8 cellular contexts compared by ENCODE assay signal in genomic region chr16:57815987-57816745, GRCh38. TPM values are rescaled to one million over a fixed set of nuclear protein-coding genes. Genes with fewer than 3 reads are reported as not detected.
DNase-seq lines count a peak whose midpoint lies in the region; ATAC-seq and TF ChIP-seq lines count a peak whose summit lies in the region.

No MANE protein-coding gene starts in this region.

- H3K27ac ChIP-seq in PC-3 (ENCODE audit: low read length) (peak overlapping the region; percentile 86), ascending aorta (peak overlapping the region; percentile 87 to 92), right cardiac atrium (ENCODE audit: low read length) (peak overlapping the region; percentile 39), Karpas-422 (ENCODE audit: low read length) (no peak overlapping the region)

- H3K9me2 ChIP-seq in PC-3 (replicated peaks; ENCODE audit: low read length) (no peaks in the 10 kb centered on the region), Karpas-422 (replicated peaks; ENCODE audit: insufficient read depth, low read length) (no peaks in the 10 kb centered on the region)

- H3K4me2 ChIP-seq in PC-3 (ENCODE audit: low read length) (peak overlapping the region; percentile 67), Karpas-422 (ENCODE audit: low read depth, low read length, poor library complexity, severe bottlenecking) (no peak overlapping the region)

- intact Hi-C loops in PC-3 (cut with micrococcal nuclease) (loop anchor here (1.0 kb wide), 1 partner anchor 8 kb away; no protein-coding TSS in a partner anchor), ascending aorta (cut with DNase I) (loop anchor here (1.0 to 10.0 kb wide), 4 partner anchors 13 to 341 kb away; partner anchors contain the start of gene KIFC3), right cardiac atrium (cut with DNase I) (no loop called here)

- H3K9me3 ChIP-seq in PC-3 (ENCODE audit: low read length) (no peaks in the 10 kb centered on the region), ascending aorta (no peaks in the 10 kb centered on the region), right cardiac atrium (ENCODE audit: control insufficient read depth, low read length) (no peaks in the 10 kb centered on the region), Karpas-422 (ENCODE audit: low read length) (no peaks in the 10 kb centered on the region)

- H3K36me3 ChIP-seq in PC-3 (ENCODE audit: low read depth, low read length) (no peaks in the 10 kb centered on the region), ascending aorta (no peaks in the 10 kb centered on the region), Karpas-422 (ENCODE audit: insufficient read depth, low read length) (no peaks in the 10 kb centered on the region)

- no peak overlapping the region for H3K4me3 ChIP-seq in PC-3 (ENCODE audit: low read length)
- H3K4me3 ChIP-seq in ascending aorta: no peak overlapping the region
- H3K4me3 ChIP-seq in right cardiac atrium (ENCODE audit: low read length): no peak overlapping the region
- no peak overlapping the region for H3K4me3 ChIP-seq in retinal pigment epithelial cell (ENCODE audit: low read length)
- no peak overlapping the region for H3K4me3 ChIP-seq in Karpas-422 (ENCODE audit: low read length)

- WGBS in right cardiac atrium: 17% methylated on average over 16 of the region's 16 CpGs

- no TSS peak for BruUV-seq in PC-3 (replicated peaks; lab: Mats Ljungman, UMichigan)

- H2AFZ ChIP-seq in PC-3 (ENCODE audit: low read length) (peak overlapping the region; percentile 63; the same call in 1 of the 2 replicates), Karpas-422 (ENCODE audit: low read length) (no peak overlapping the region)

- no peaks in the 10 kb centered on the region for H4K20me1 ChIP-seq in PC-3 (ENCODE audit: low read length)
- H4K20me1 ChIP-seq in Karpas-422 (ENCODE audit: insufficient read depth, low read depth, low read length): no peaks in the 10 kb centered on the region

- H3K79me2 ChIP-seq in PC-3 (ENCODE audit: low read length) (no peaks in the 10 kb centered on the region), Karpas-422 (ENCODE audit: low read length) (no peaks in the 10 kb centered on the region)

- H3K9ac ChIP-seq in PC-3 (ENCODE audit: low read length) (peak overlapping the region; percentile 52), Karpas-422 (ENCODE audit: low read length) (no peak overlapping the region)

- H3K27me3 ChIP-seq in PC-3 (ENCODE audit: low read length) (no peaks in the 10 kb centered on the region), ascending aorta (no peaks in the 10 kb centered on the region), right cardiac atrium (ENCODE audit: control insufficient read depth, insufficient read depth) (no peaks in the 10 kb centered on the region), Karpas-422 (ENCODE audit: low read length) (no peaks in the 10 kb centered on the region)

- H3K4me1 ChIP-seq in PC-3 (ENCODE audit: insufficient read depth, low read length): peaks cover 35% of the 10 kb centered on the region
- H3K4me1 ChIP-seq in ascending aorta: peaks cover 4 to 16% of the 10 kb centered on the region in 2 donors
- H3K4me1 ChIP-seq in right cardiac atrium (ENCODE audit: control insufficient read depth, insufficient read depth, low read length): peaks cover 8% of the 10 kb centered on the region
- no peaks in the 10 kb centered on the region for H3K4me1 ChIP-seq in Karpas-422 (ENCODE audit: low read length)

- POLR2A ChIA-PET in PC-3 (lab: Charles Lee; ENCODE audit: unreplicated experiment): no interaction called here

- peak; percentile 88 for DNase-seq in Daoy (ENCODE audit: low read depth)
- peak; percentile 95 for DNase-seq in PC-3
- DNase-seq in ascending aorta (ENCODE audit: low spot score in 2 of 2): peak; percentile 86 to 97
- DNase-seq in right cardiac atrium: peak; percentile 94 to 95 (median 95)
- DNase-seq in retinal pigment epithelial cell (ENCODE audit: low read depth): peak; percentile 86
- DNase-seq in dedifferentiated amniotic fluid mesenchymal stem cell (ENCODE audit: extremely low spot score): no peak
- no peak for DNase-seq in Karpas-422

- CTCF ChIA-PET in PC-3 (lab: Charles Lee): interaction anchor here (0.7 kb wide), 1 partner anchor 21 kb away, joined by 3 read pairs; no protein-coding TSS in a partner anchor

- peak; percentile 64 for ATAC-seq in HG02981 (IDR thresholded peaks at IDR 0.05; ENCODE audit: unreplicated experiment)
- peak; percentile 85 for ATAC-seq in PC-3
- ATAC-seq in right cardiac atrium: peak; percentile 96 to 97

- TF ChIP-seq CTCF in PC-3 (conservative IDR thresholded peaks at IDR 0.05; ENCODE audit: low read depth, low read length): no peak
- TF ChIP-seq CTCF in ascending aorta (IDR thresholded peaks at IDR 0.05): no peak
- no peak for TF ChIP-seq CTCF in retinal pigment epithelial cell (conservative IDR thresholded peaks at IDR 0.05; ENCODE audit: low read depth, low read length)

- no peaks in the 10 kb centered on the region for H3F3A ChIP-seq in PC-3 (ENCODE audit: low read length, unreplicated experiment)

RNA-seq across cellular contexts. Expression of gene KIFC3, which starts 13.9 kb away (rescaled TPM):
- total RNA-seq in Daoy (2014; rRNA removed; shearing (Covaris generic)): 40.9 and 53.9 TPM in 2 replicates
- 32.6 and 42.2 TPM in 2 replicates for total RNA-seq in PC-3 (2014; rRNA removed)
- total RNA-seq in ascending aorta: 54.9 TPM
- total RNA-seq in right cardiac atrium: 10 to 100 TPM; 45.8 to 67.5 (median 50.0) TPM
- 39.9 TPM for polyA plus RNA-seq in right cardiac atrium
- not detected in 2 replicates for total RNA-seq in Karpas-422 (2014; rRNA removed; shearing (Covaris generic); ENCODE audit: low replicate concordance)

Comparison
In these comparisons a context has a peak if more than half of its experiments do, and no peak if none do; other contexts are left out.
1. DNase-seq: peak in Daoy (single experiment), PC-3 (single experiment), ascending aorta (2 of 2), right cardiac atrium (3 of 3) and retinal pigment epithelial cell (single experiment); none in dedifferentiated amniotic fluid mesenchymal stem cell (single experiment) and Karpas-422 (single experiment).
2. RNA of gene KIFC3, which starts 13.9 kb away (total RNA-seq): 54.9 TPM in ascending aorta (single experiment), 45.8 to 67.5 TPM in right cardiac atrium, 40.9 to 53.9 TPM in Daoy and 32.6 to 42.2 TPM in PC-3; not detected in Karpas-422; every median in the first group is over 10 times any median in the second.
3. intact Hi-C loops: an anchor here in PC-3 (1.0 kb wide) and ascending aorta (1.0 to 10.0 kb wide); none called in right cardiac atrium.
4. Peak in every context shown above with its lines, with median percentiles within 50 percentile points of each other: ATAC-seq.